In the genomic region with DNA sequence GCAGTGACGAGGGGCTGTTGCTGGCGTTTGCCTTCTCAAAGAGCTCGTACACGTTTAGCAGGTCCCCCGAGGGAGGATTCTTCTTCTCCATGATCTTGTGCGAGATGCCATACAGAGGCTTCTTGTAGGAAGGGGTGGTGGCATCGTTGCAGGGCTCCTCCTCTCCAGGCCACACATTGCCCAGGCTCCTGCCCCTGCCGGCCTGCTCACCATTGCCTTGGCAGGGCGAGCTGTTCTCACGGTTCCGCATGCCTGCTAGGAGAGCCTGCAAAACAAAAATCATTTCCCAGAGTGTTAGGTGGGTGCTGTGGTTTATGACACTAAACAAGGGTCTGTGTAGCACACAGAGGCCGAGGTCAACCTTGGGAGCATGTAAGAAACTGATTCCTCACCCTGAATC, we compare ENCODE assay signal across 6 cellular contexts.
"Had no signal": no experiment of that assay in that cellular context is flagged by ENCODE, and none has a peak within 500 bp of the region (broad histone marks: within the 10 kb centered on the region; RNA-seq: fewer than 3 reads in every experiment).

No MANE protein-coding gene starts in this region.

- H3K4me3 Mint-ChIP-seq: GM23338, HFFc6 had no signal

- H3K27ac Mint-ChIP-seq: GM23338, HFFc6 had no signal

- DNase-seq: HFFc6, IMR-90 had no signal

- H3K4me3 ChIP-seq: GM23338, HAP-1, K562 had no signal

- H3K9me3 Mint-ChIP-seq: GM23338, HFFc6 had no signal

- H3K9me3 ChIP-seq: HAP-1 had no signal

- H3K4me1 ChIP-seq: HAP-1 had no signal

- ATAC-seq: GM23338, HCT116, K562 had no signal
